Comparison of ENCODE assay signal across 14 cellular contexts in the genomic region with DNA sequence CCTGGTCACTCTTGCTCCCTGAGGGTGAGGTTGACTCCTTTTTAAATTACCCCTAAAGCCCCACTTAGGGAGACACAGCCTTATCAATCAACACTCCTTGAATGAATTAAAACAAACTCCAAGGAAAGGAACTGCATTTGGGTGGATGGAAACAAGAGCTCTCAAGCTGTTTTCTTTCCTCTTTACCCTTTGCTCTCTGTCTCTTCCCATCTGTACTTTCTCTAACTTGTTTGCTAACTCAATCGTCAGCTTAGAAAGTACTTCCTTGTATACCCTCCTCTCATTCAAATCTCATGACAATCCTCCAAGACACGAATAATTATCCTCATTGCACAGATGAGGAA. TPM values are rescaled to one million over a fixed set of nuclear protein-coding genes. Genes with fewer than 3 reads are reported as not detected.
A peak's percentile ranks its signal among the peaks of the same experiment; 100 is the strongest.
DNase-seq lines count a peak whose midpoint lies in the region; ATAC-seq and TF ChIP-seq lines count a peak whose summit lies in the region.
"Had no signal": no experiment of that assay in that cellular context is flagged by ENCODE, and none has a peak within 500 bp of the region (broad histone marks: within the 10 kb centered on the region; RNA-seq: fewer than 3 reads in every experiment).

No MANE protein-coding gene starts in this region.

- no peak for TF ChIP-seq POLR2A in IMR-90 (IDR thresholded peaks at IDR 0.05; ENCODE audit: low read depth, low read length)

- H2AK5ac ChIP-seq in IMR-90 (ENCODE audit: low read depth, low read length), result no peak overlapping the region

- POLR2A ChIA-PET in IMR-90 (lab: Charles Lee; ENCODE audit: unreplicated experiment), result no interaction called here

- no peak for ATAC-seq in CD4-positive, CD25-positive, alpha-beta regulatory T cell (ENCODE audit: low read depth in 2 of 2)
- ATAC-seq in IMR-90 (ENCODE audit: low read depth) (no peak), GM21576 (IDR thresholded peaks at IDR 0.05; ENCODE audit: unreplicated experiment) (no peak), GM21381 (IDR thresholded peaks at IDR 0.05; ENCODE audit: unreplicated experiment) (no peak)
- no peak for ATAC-seq in natural killer cell treated with Interleukin-12 subunit alpha and Interleukin-12 subunit beta and Interleukin-15 and Interleukin-18, amount 100 ng/mL, for 72 hours

- no peak overlapping the region for H4K5ac ChIP-seq in IMR-90 (ENCODE audit: low read depth, low read length)

- no peaks in the 10 kb centered on the region for H3K9me3 Mint-ChIP-seq in CD4-positive, CD25-positive, alpha-beta regulatory T cell
- H3K9me3 Mint-ChIP-seq in natural killer cell treated with Interleukin-12 subunit alpha and Interleukin-12 subunit beta and Interleukin-15 and Interleukin-18, amount 100 ng/mL, for 72 hours, result peaks cover 4% of the 10 kb centered on the region

- H2AFZ ChIP-seq in IMR-90 (replicated peaks; ENCODE audit: low read length, poor library complexity), result no peak overlapping the region

- H3K4me3 ChIP-seq in CD4-positive, CD25-positive, alpha-beta regulatory T cell (ENCODE audit: low read depth, low read length), result peak overlapping the region; percentile 51
- H3K4me3 ChIP-seq in IMR-90 (ENCODE audit: insufficient read depth, low read depth, low read length) (no peak overlapping the region), colonic mucosa (no peak overlapping the region)

- H3K56ac ChIP-seq in IMR-90 (ENCODE audit: extremely low read depth, insufficient read depth, low read length), result no peak overlapping the region

- H2BK5ac ChIP-seq in IMR-90 (ENCODE audit: low read depth, low read length, poor library complexity, severe bottlenecking), result no peak overlapping the region

- H3K9ac ChIP-seq in IMR-90 (ENCODE audit: low read depth, low read length) (no peak overlapping the region), colonic mucosa (ENCODE audit: low read depth in 2 of 2, low read length in 2 of 2) (peak overlapping the region; percentile 54 to 77)

- no peak overlapping the region for H3K18ac ChIP-seq in IMR-90 (ENCODE audit: low read depth, low read length)

- peak overlapping the region; percentile 99 for H3K27ac Mint-ChIP-seq in CD4-positive, CD25-positive, alpha-beta regulatory T cell
- peak overlapping the region; percentile 67 to 78 for H3K27ac Mint-ChIP-seq in natural killer cell treated with Interleukin-12 subunit alpha and Interleukin-12 subunit beta and Interleukin-15 and Interleukin-18, amount 100 ng/mL, for 72 hours

- no peaks in the 10 kb centered on the region; the same call in 1 of the 2 replicates for H3K9me1 ChIP-seq in IMR-90 (ENCODE audit: insufficient read depth, low read length)

- H3K27me3 Mint-ChIP-seq in CD4-positive, CD25-positive, alpha-beta regulatory T cell, result no peaks in the 10 kb centered on the region
- H3K27me3 Mint-ChIP-seq in natural killer cell treated with Interleukin-12 subunit alpha and Interleukin-12 subunit beta and Interleukin-15 and Interleukin-18, amount 100 ng/mL, for 72 hours, result no peaks in the 10 kb centered on the region

- H3K36me3 ChIP-seq in CD4-positive, CD25-positive, alpha-beta regulatory T cell (ENCODE audit: control insufficient read depth, insufficient read depth, low read length), result no peaks in the 10 kb centered on the region
- no peaks in the 10 kb centered on the region for H3K36me3 ChIP-seq in IMR-90 (ENCODE audit: control insufficient read depth, insufficient read depth, low read length)
- no peaks in the 10 kb centered on the region for H3K36me3 ChIP-seq in colonic mucosa

- BruUV-seq in IMR-90 (replicated peaks; lab: Mats Ljungman, UMichigan), result no TSS peak

- dilution Hi-C loops in IMR-90 (cut with HindIII; ENCODE audit: low sequenced_read_pairs, unreplicated experiment), result no loop called here

- peak overlapping the region; percentile 16; the same call in 1 of the 2 replicates for H3K23ac ChIP-seq in IMR-90 (ENCODE audit: low read depth, low read length)

- CTCF ChIA-PET in IMR-90 (lab: Yijun Ruan, JAX), result no interaction called here

- no peak overlapping the region for H4K91ac ChIP-seq in IMR-90 (ENCODE audit: insufficient read depth, low read depth, low read length)

- peaks cover 55% of the 10 kb centered on the region for H3K4me1 ChIP-seq in CD4-positive, CD25-positive, alpha-beta regulatory T cell (ENCODE audit: control insufficient read depth, insufficient read depth, low read length, poor library complexity, severe bottlenecking)
- H3K4me1 ChIP-seq in IMR-90 (ENCODE audit: control insufficient read depth, insufficient read depth, low read length) (no peaks in the 10 kb centered on the region; the same call in 1 of the 2 replicates), colonic mucosa (peaks cover 24% of the 10 kb centered on the region)

- no peak overlapping the region; the same call in 1 of the 2 replicates for H2BK120ac ChIP-seq in IMR-90 (ENCODE audit: low read depth, low read length)

- H2BK15ac ChIP-seq in IMR-90 (ENCODE audit: low read depth, low read length), result no peak overlapping the region

- peak overlapping the region; percentile 96 for H3K27ac ChIP-seq in CD4-positive, CD25-positive, alpha-beta regulatory T cell (ENCODE audit: insufficient read depth, low read length, poor library complexity, severe bottlenecking)
- H3K27ac ChIP-seq in IMR-90 (ENCODE audit: insufficient read depth, low read length) (no peak overlapping the region), colonic mucosa (peak overlapping the region; percentile 88)

- intact Hi-C loops in IMR-90 (cut with micrococcal nuclease) (no loop called here), colonic mucosa (cut with DNase I) (no loop called here)

- H3K79me1 ChIP-seq in IMR-90 (ENCODE audit: low read depth in 1 of 2, low read length in 2 of 2), result no peaks in the 10 kb centered on the region

- peaks cover 3% of the 10 kb centered on the region for H3K36me3 Mint-ChIP-seq in CD4-positive, CD25-positive, alpha-beta regulatory T cell
- H3K36me3 Mint-ChIP-seq in natural killer cell treated with Interleukin-12 subunit alpha and Interleukin-12 subunit beta and Interleukin-15 and Interleukin-18, amount 100 ng/mL, for 72 hours, result no peaks in the 10 kb centered on the region

- H3K4ac ChIP-seq in IMR-90 (ENCODE audit: low read depth, low read length), result no peak overlapping the region

- no peak overlapping the region for H4K8ac ChIP-seq in IMR-90 (ENCODE audit: low read depth in 2 of 2, low read length in 2 of 2)

- H3K4me1 Mint-ChIP-seq in CD4-positive, CD25-positive, alpha-beta regulatory T cell, result peaks cover 5 to 73% (median 46%) of the 10 kb centered on the region in 4 donors
- H3K4me1 Mint-ChIP-seq in natural killer cell treated with Interleukin-12 subunit alpha and Interleukin-12 subunit beta and Interleukin-15 and Interleukin-18, amount 100 ng/mL, for 72 hours (ENCODE audit: low read depth in 2 of 2), result peaks cover 34 to 41% of the 10 kb centered on the region in 2 donors

- WGBS in IMR-90 (ENCODE audit: extremely low coverage in 2 of 2, insufficient read length in 1 of 2), 2 experiments, result no CpG with 5 or more reads among the region's 2 CpGs

- TF ChIP-seq RAD21 in IMR-90 (IDR thresholded peaks at IDR 0.05; ENCODE audit: low read length), result no peak

- TF ChIP-seq CTCF in IMR-90 (conservative IDR thresholded peaks at IDR 0.05; ENCODE audit: low read depth, low read length) (no peak), colonic mucosa (IDR thresholded peaks at IDR 0.05) (no peak)

- in situ Hi-C loops in IMR-90 (cut with MboI; ENCODE audit: low sequenced_read_pairs), result no loop called here

- H4K20me1 ChIP-seq in IMR-90 (ENCODE audit: insufficient read depth, low read length), result no peaks in the 10 kb centered on the region

- H3K27me3 ChIP-seq in CD4-positive, CD25-positive, alpha-beta regulatory T cell (ENCODE audit: control insufficient read depth, insufficient read depth, low read length), result no peaks in the 10 kb centered on the region
- H3K27me3 ChIP-seq in IMR-90 (ENCODE audit: control insufficient read depth, insufficient read depth, low read length) (no peaks in the 10 kb centered on the region), colonic mucosa (no peaks in the 10 kb centered on the region)

- H3K14ac ChIP-seq in IMR-90 (replicated peaks; ENCODE audit: low read depth, low read length), result no peak overlapping the region

- no peaks in the 10 kb centered on the region for H3K9me3 ChIP-seq in CD4-positive, CD25-positive, alpha-beta regulatory T cell (ENCODE audit: control insufficient read depth in 2 of 2, low read length in 2 of 2)
- H3K9me3 ChIP-seq in IMR-90 (ENCODE audit: control insufficient read depth, insufficient read depth, low read length) (no peaks in the 10 kb centered on the region), colonic mucosa (no peaks in the 10 kb centered on the region)

- no peak overlapping the region for H2AK9ac ChIP-seq in IMR-90 (replicated peaks; ENCODE audit: low read depth, low read length, poor library complexity)

- H3K4me2 ChIP-seq in IMR-90 (ENCODE audit: low read depth, low read length), result no peak overlapping the region

- no peak overlapping the region for H2BK20ac ChIP-seq in IMR-90 (ENCODE audit: low read depth, low read length)

- H3K4me3 Mint-ChIP-seq in CD4-positive, CD25-positive, alpha-beta regulatory T cell, result peak overlapping the region in 3 of 4 donors; percentile 72 to 87 (median 85)
- H3K4me3 Mint-ChIP-seq in natural killer cell treated with Interleukin-12 subunit alpha and Interleukin-12 subunit beta and Interleukin-15 and Interleukin-18, amount 100 ng/mL, for 72 hours, result no peak overlapping the region

- DNase-seq in CD4-positive, CD25-positive, alpha-beta regulatory T cell, result no peak
- DNase-seq in IMR-90 (no peak), colonic mucosa (no peak), SKM-1 treated with dmso at 0.1 percent for 144 hours (lab: John Stamatoyannopoulos, UW; ENCODE audit: unreplicated experiment) (no peak), retina (no peak)
- DNase-seq in natural killer cell treated with Interleukin-12 subunit alpha and Interleukin-12 subunit beta and Interleukin-15 and Interleukin-18, amount 100 ng/mL, for 72 hours (ENCODE audit: low spot score), result no peak
- DNase-seq: activated CD4-positive, alpha-beta T cell treated with anti-CD3 and anti-CD28 coated beads for 1 hour; aorta; head of caudate nucleus; mammary epithelial cell; NCI-H524 treated with DMSO at 0.1 percent for 48 hours; SIG-M5 had no signal

TF ChIP-seq in IMR-90, 13 proteins besides CTCF, POLR2A, EP300 and RAD21:
- TF ChIP-seq NFE2L2 (IDR thresholded peaks at IDR 0.05; ENCODE audit: low read depth, low read length), result no peak
TF ChIP-seq in IMR-90: peak in this region for 0.

RNA-seq across cellular contexts. Expression of gene ZFP36L2, which starts 32.8 kb away (rescaled TPM):
- 874 TPM for total RNA-seq in CD4-positive, CD25-positive, alpha-beta regulatory T cell
- polyA plus RNA-seq in CD4-positive, CD25-positive, alpha-beta regulatory T cell, result 100 to 1,000 TPM; 119 to 155 (median 128) TPM
- 1.8 and 2.2 TPM in 2 replicates for total RNA-seq in IMR-90 (2012; rRNA removed)
- 20.1 and 20.8 TPM in 2 replicates for polyA plus RNA-seq in IMR-90 (2012; rRNA removed)
- 8.6 and 34.8 TPM in 2 replicates for polyA plus RNA-seq in IMR-90 (2012; cell fraction: cytosol; rRNA removed)
- polyA plus RNA-seq in IMR-90 (2012; cell fraction: nucleus; rRNA removed; ENCODE audit: low replicate concordance), result 19.6 and 31.4 TPM in 2 replicates
- total RNA-seq in colonic mucosa, result 100 to 1,000 TPM; 166 to 205 TPM
- total RNA-seq in natural killer cell treated with Interleukin-12 subunit alpha and Interleukin-12 subunit beta and Interleukin-15 and Interleukin-18, amount 100 ng/mL, for 72 hours, result 10 to 100 TPM; 22.3 to 24.7 TPM

Comparison
In these comparisons a context has a peak if more than half of its experiments do, and no peak if none do; other contexts are left out.
1. RNA of gene ZFP36L2, which starts 32.8 kb away (total RNA-seq): 874 TPM in CD4-positive, CD25-positive, alpha-beta regulatory T cell (single experiment) and 166 to 205 TPM in colonic mucosa; 22.3 to 24.7 TPM in natural killer cell treated with Interleukin-12 subunit alpha and Interleukin-12 subunit beta and Interleukin-15 and Interleukin-18, amount 100 ng/mL, for 72 hours and 1.8 to 2.2 TPM in IMR-90; every median in the first group is over 4 times any median in the second.